ENCODE assay signal across 1 cellular context in genomic region chr17:73311781-73312641, GRCh38.
A peak's percentile ranks its signal among the peaks of the same experiment; 100 is the strongest.
TF ChIP-seq lines count a peak whose summit lies in the region.

CDC42EP4 (minus strand) TSS chr17:73312001; CDS start chr17:73286500, 25,501 bp downstream.

TF ChIP-seq in SK-N-SH, 30 proteins besides CTCF, POLR2A, EP300 and RAD21 (continued from another document):
- peak; percentile 63; the same call in 1 of the 2 replicates for TF ChIP-seq ELF1 (IDR thresholded peaks at IDR 0.05)
- no peak for TF ChIP-seq RCOR1 (IDR thresholded peaks at IDR 0.05; ENCODE audit: low read length)
- TF ChIP-seq GATA2 (CRISPR knock-in tag; IDR thresholded peaks at IDR 0.05) = no peak
- TF ChIP-seq SMC3 (IDR thresholded peaks at IDR 0.05; ENCODE audit: low read depth, low read length) = peak; percentile 9; the same call in 1 of the 2 replicates
- no peak for TF ChIP-seq YY1 (IDR thresholded peaks at IDR 0.05; ENCODE audit: low read depth)
- peak; percentile 95 for TF ChIP-seq POLR2AphosphoS5 (IDR thresholded peaks at IDR 0.05; ENCODE audit: low read depth, low read length)
- TF ChIP-seq MAX (IDR thresholded peaks at IDR 0.05; ENCODE audit: low read depth) = peak; percentile 85
- TF ChIP-seq IRF3 (IDR thresholded peaks at IDR 0.05; ENCODE audit: low read depth, low read length) = no peak
- TF ChIP-seq PBX3 (IDR thresholded peaks at IDR 0.05) = 0 out of 2 replicates have a peak, but pooled peaks have one; percentile 13
- TF ChIP-seq ZBTB33 (IDR thresholded peaks at IDR 0.05; ENCODE audit: borderline replicate concordance, low read depth) = no peak
- no peak for TF ChIP-seq RXRA (IDR thresholded peaks at IDR 0.05; ENCODE audit: borderline replicate concordance, low read depth)
- TF ChIP-seq NFIC (IDR thresholded peaks at IDR 0.05; ENCODE audit: borderline replicate concordance) = no peak; the same call in 1 of the 2 replicates
- TF ChIP-seq TCF12 (IDR thresholded peaks at IDR 0.05) = no peak; the same call in 1 of the 2 replicates
- no peak for TF ChIP-seq USF2 (IDR thresholded peaks at IDR 0.05; ENCODE audit: borderline replicate concordance, low read depth, low read length)
TF ChIP-seq in SK-N-SH: peak in this region for 13.
